ENCODE assay signal across 9 cellular contexts in genomic region chr6:28335564-28336283, GRCh38. TPM values are rescaled to one million over a fixed set of nuclear protein-coding genes. Genes with fewer than 3 reads are reported as not detected.
DNase-seq lines count a peak whose midpoint lies in the region; ATAC-seq and TF ChIP-seq lines count a peak whose summit lies in the region.
"Had no signal": no experiment of that assay in that cellular context is flagged by ENCODE, and none has a peak within 500 bp of the region (broad histone marks: within the 10 kb centered on the region; RNA-seq: fewer than 3 reads in every experiment).

ZSCAN31 (minus strand) TSS chr6:28336148; CDS start chr6:28329683, 6,465 bp downstream.

- peaks cover 5% of the 10 kb centered on the region for H3K36me3 Mint-ChIP-seq in mesothelial cell of epicardium

- no peak for TF ChIP-seq CTCF in HL-60 (IDR thresholded peaks at IDR 0.05; ENCODE audit: insufficient read depth, low read length)
- no peak for TF ChIP-seq CTCF in mesothelial cell of epicardium (IDR thresholded peaks at IDR 0.05; ENCODE audit: unreplicated experiment)

- H3K27me3 Mint-ChIP-seq in mesothelial cell of epicardium (ENCODE audit: low read depth) = no peaks in the 10 kb centered on the region
- H3K27me3 Mint-ChIP-seq: stimulated activated naive CD8-positive, alpha-beta T cell treated with anti-CD3 and anti-CD28 coated beads, Interleukin-15, Interleukin-2, amounts not matched to agents 100 ng/mL and 50 ng/mL, for 24 hours had no signal

- no peaks in the 10 kb centered on the region for H3K4me1 Mint-ChIP-seq in mesothelial cell of epicardium

- H3K27me3 ChIP-seq in HL-60 (ENCODE audit: insufficient read depth, poor library complexity, severe bottlenecking) = no peaks in the 10 kb centered on the region

- peak; percentile 98 for DNase-seq in CD1c-positive myeloid dendritic cell (ENCODE audit: extremely low spot score)
- DNase-seq in HL-60 (ENCODE audit: low read depth in 1 of 2, low spot score in 1 of 2) = peak; percentile 96 to 98
- peak; percentile 78 for DNase-seq in NOMO-1 treated with dmso at 0.1 percent for 144 hours (lab: John Stamatoyannopoulos, UW; ENCODE audit: unreplicated experiment)
- DNase-seq in activated T-cell treated with anti-CD3 and anti-CD28 coated beads for 1 hour (ENCODE audit: low read depth) = peak; percentile 68
- DNase-seq in epidermal melanocyte (ENCODE audit: insufficient read length, low spot score) = peak; percentile 66
- DNase-seq in mesothelial cell of epicardium (ENCODE audit: low spot score in 2 of 2, unreplicated experiment in 2 of 2) = peak; percentile 77 to 88
- DNase-seq in stimulated activated CD8-positive, alpha-beta memory T cell treated with anti-CD3 and anti-CD28 coated beads, Interleukin-15, amount 100 ng/mL, for 48 hours (ENCODE audit: low read depth in 2 of 2) = peak; percentile 64 to 66

- H3K27ac Mint-ChIP-seq in mesothelial cell of epicardium = no peak within 1 kb of the TSS
- H3K27ac Mint-ChIP-seq: stimulated activated naive CD8-positive, alpha-beta T cell treated with anti-CD3 and anti-CD28 coated beads, Interleukin-15, Interleukin-2, amounts not matched to agents 100 ng/mL and 50 ng/mL, for 24 hours had no signal

- peak within 1 kb of the TSS; percentile 98 for H3K27ac ChIP-seq in HL-60 (replicated peaks)

- peak; percentile 89 for ATAC-seq in GM19455 (IDR thresholded peaks at IDR 0.05; ENCODE audit: unreplicated experiment)

- no peak within 1 kb of the TSS for H3K4me3 Mint-ChIP-seq in mesothelial cell of epicardium
- H3K4me3 Mint-ChIP-seq: stimulated activated naive CD8-positive, alpha-beta T cell treated with anti-CD3 and anti-CD28 coated beads, Interleukin-15, Interleukin-2, amounts not matched to agents 100 ng/mL and 50 ng/mL, for 24 hours had no signal

- H3K4me3 ChIP-seq in HL-60 (replicated peaks; ENCODE audit: insufficient read depth, low read length) = peak within 1 kb of the TSS; percentile 60

- H3K9me3 Mint-ChIP-seq in mesothelial cell of epicardium = peaks cover 7% of the 10 kb centered on the region

RNA-seq across cellular contexts. Expression of gene ZSCAN31, which starts in this region (rescaled TPM):
- 5.8 to 8.8 TPM (median 6.0 TPM) in 3 replicates for total RNA-seq in mesothelial cell of epicardium

Comparison
In these comparisons a context has a peak if more than half of its experiments do, and no peak if none do; other contexts are left out.
1. Peak in every context shown above with its lines: DNase-seq, ATAC-seq, H3K4me3 ChIP-seq and H3K27ac ChIP-seq.